ENCODE assay signal across 19 cellular contexts in genomic region chr10:30847199-30847598, GRCh38.
"Had no signal": no experiment of that assay in that cellular context is flagged by ENCODE, and none has a peak within 500 bp of the region (broad histone marks: within the 10 kb centered on the region; RNA-seq: fewer than 3 reads in every experiment).

No MANE protein-coding gene starts in this region.

- H3K4me3 ChIP-seq: MG63, SJSA1, SK-N-MC had no signal

- H3K9me3 ChIP-seq: MG63, SJSA1 had no signal

- H3K27ac ChIP-seq: KMS-11, SJSA1, SK-N-MC had no signal

- DNase-seq: MG63, NCI-H1092 treated with DMSO at 0.1 percent for 48 hours, NCI-H1436, NCI-H187, NCI-H2029, NCI-H2081 treated with DMSO at 0.1 percent for 48 hours, NCI-H2171, NCI-H226, NCI-H446, NCI-H510A, NCI-H524 treated with DMSO at 0.1 percent for 48 hours, NCI-H69, NCI-H774, Right ventricle myocardium superior, RPMI8226, SIG-M5 had no signal

- H3K36me3 ChIP-seq: MG63, SJSA1 had no signal

- H3K4me1 ChIP-seq: SJSA1 had no signal

- H3K4me2 ChIP-seq: KMS-11 had no signal

- H3K27me3 ChIP-seq: MG63, SJSA1 had no signal

- H3K9ac ChIP-seq: KMS-11 had no signal
